ENCODE assay signal across 23 cellular contexts in the genomic region with DNA sequence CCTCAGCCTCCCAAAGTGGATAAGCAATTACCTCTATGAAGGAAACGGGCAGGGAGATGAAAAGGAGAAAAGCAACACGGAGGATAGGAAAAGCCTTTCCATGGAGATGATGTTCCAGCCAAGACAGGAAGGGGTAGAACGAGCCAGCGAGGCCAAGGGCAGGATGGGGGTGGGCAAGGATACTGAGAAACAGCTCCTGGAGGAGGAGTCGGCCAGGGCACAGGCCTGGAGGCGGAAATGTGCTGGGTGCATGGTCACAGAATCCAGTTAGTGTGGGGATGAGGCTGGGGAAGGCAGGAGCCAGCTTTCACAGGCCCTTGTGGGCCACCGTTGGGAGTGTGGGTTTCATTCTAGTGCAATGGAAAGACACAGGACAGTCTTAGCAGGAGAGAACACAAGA.
DNase-seq lines count a peak whose midpoint lies in the region; ATAC-seq and TF ChIP-seq lines count a peak whose summit lies in the region.
"Had no signal": no experiment of that assay in that cellular context is flagged by ENCODE, and none has a peak within 500 bp of the region (broad histone marks: within the 10 kb centered on the region; RNA-seq: fewer than 3 reads in every experiment).

No MANE protein-coding gene starts in this region.

- H3K27me3 ChIP-seq in GM23248 (replicated peaks; ENCODE audit: insufficient read depth) (no peaks in the 10 kb centered on the region), muscle layer of colon (ENCODE audit: control insufficient read depth in 1 of 2, insufficient read depth in 2 of 2, low read length in 2 of 2) (no peaks in the 10 kb centered on the region), stomach (no peaks in the 10 kb centered on the region)
- H3K27me3 ChIP-seq in CD8-positive, alpha-beta memory T cell (ENCODE audit: insufficient read depth, low read length, poor library complexity, severe bottlenecking): no peaks in the 10 kb centered on the region
- H3K27me3 ChIP-seq: ovary had no signal

- H3F3A ChIP-seq in GM23248 (ENCODE audit: insufficient read depth): peaks cover 22% of the 10 kb centered on the region; the same call in 1 of the 2 replicates

- in situ Hi-C loops in GM23248 (cut with MboI): no loop called here

- H3K4me1 Mint-ChIP-seq in activated T-helper 1 cell treated with anti-CD3 and anti-CD28 coated beads, Interleukin-12 subunit alpha, Interleukin-12 subunit beta, Interleukin-2, Interleukin-4 antibody, amounts not matched to agents 30 ng/mL and 10 ng/mL and 1 ng/mL, durations not matched to agents 14 hours and 24 hours and 36 hours (ENCODE audit: low read depth): peaks cover 7% of the 10 kb centered on the region
- peaks cover 44% of the 10 kb centered on the region for H3K4me1 Mint-ChIP-seq in stimulated activated effector memory CD8-positive, alpha-beta T cell treated with anti-CD3 and anti-CD28 coated beads, Interleukin-12 subunit alpha, Interleukin-12 subunit beta, amount 100 ng/mL, for 72 hours
- peaks cover 6 to 8% (median 7%) of the 10 kb centered on the region in 3 donors for H3K4me1 Mint-ChIP-seq in CD8-positive, alpha-beta memory T cell

- ATAC-seq in stimulated activated effector memory CD8-positive, alpha-beta T cell treated with anti-CD3 and anti-CD28 coated beads, Interleukin-12 subunit alpha, Interleukin-12 subunit beta, amount 100 ng/mL, for 72 hours: no peak
- ATAC-seq in HG03520 (IDR thresholded peaks at IDR 0.05; ENCODE audit: unreplicated experiment): no peak
- ATAC-seq: activated CD8-positive, alpha-beta T cell treated with anti-CD3 and anti-CD28 coated beads for 36 hours; left ventricle myocardium superior; natural killer cell treated with Interleukin-12 subunit alpha and Interleukin-12 subunit beta and Interleukin-15 and Interleukin-18, amount 100 ng/mL, for 72 hours had no signal

- CTCF ChIA-PET in GM10248 (lab: Yijun Ruan, JAX): no interaction called here
- CTCF ChIA-PET in CD8-positive, alpha-beta memory T cell (lab: Charles Lee): no interaction called here

- no peaks in the 10 kb centered on the region for H4K20me1 ChIP-seq in GM23248 (ENCODE audit: insufficient read depth)

- no peak for DNase-seq in GM23248
- DNase-seq in activated T-helper 1 cell treated with anti-CD3 and anti-CD28 coated beads, Interleukin-12 subunit alpha, Interleukin-12 subunit beta, Interleukin-2, Interleukin-4 antibody, amounts not matched to agents 30 ng/mL and 10 ng/mL and 1 ng/mL, durations not matched to agents 14 hours and 24 hours and 36 hours (ENCODE audit: low spot score): no peak
- DNase-seq in stimulated activated effector memory CD8-positive, alpha-beta T cell treated with anti-CD3 and anti-CD28 coated beads, Interleukin-12 subunit alpha, Interleukin-12 subunit beta, amount 100 ng/mL, for 72 hours (ENCODE audit: low spot score in 2 of 2): no peak
- no peak for DNase-seq in stomach
- DNase-seq in GM10248 (ENCODE audit: extremely low spot score): no peak
- no peak for DNase-seq in CD8-positive, alpha-beta memory T cell
- DNase-seq: activated CD4-positive, alpha-beta T cell treated with anti-CD3 and anti-CD28 coated beads for 1 hour; activated CD8-positive, alpha-beta T cell treated with anti-CD3 and anti-CD28 coated beads for 36 hours; activated gamma-delta T cell; H7; islet precursor cell; left ventricle myocardium superior; NCI-H1436 treated with DMSO at 0.1 percent for 48 hours; NCI-H446 treated with DMSO at 0.1 percent for 48 hours; ovary; stimulated activated CD4-positive, alpha-beta T cell treated with anti-CD3 and anti-CD28 coated beads, Interleukin-2, amount 100 ng/mL, for 48 hours had no signal

- no peak overlapping the region for H3K4me3 Mint-ChIP-seq in activated T-helper 1 cell treated with anti-CD3 and anti-CD28 coated beads, Interleukin-12 subunit alpha, Interleukin-12 subunit beta, Interleukin-2, Interleukin-4 antibody, amounts not matched to agents 30 ng/mL and 10 ng/mL and 1 ng/mL, durations not matched to agents 14 hours and 24 hours and 36 hours
- H3K4me3 Mint-ChIP-seq in stimulated activated effector memory CD8-positive, alpha-beta T cell treated with anti-CD3 and anti-CD28 coated beads, Interleukin-12 subunit alpha, Interleukin-12 subunit beta, amount 100 ng/mL, for 72 hours: no peak overlapping the region
- H3K4me3 Mint-ChIP-seq in CD8-positive, alpha-beta memory T cell: no peak overlapping the region
- H3K4me3 Mint-ChIP-seq: activated CD8-positive, alpha-beta T cell treated with anti-CD3 and anti-CD28 coated beads for 36 hours; natural killer cell treated with Interleukin-12 subunit alpha and Interleukin-12 subunit beta and Interleukin-15 and Interleukin-18, amount 100 ng/mL, for 72 hours; T-helper 1 cell treated with Interleukin-12 subunit alpha and Interleukin-12 subunit beta and Interleukin-4 antibody, amounts not matched to agents 30 μg/mL and 1 μg/mL, for 36 hours had no signal

- no peak overlapping the region for H2AFZ ChIP-seq in GM23248

- POLR2A ChIA-PET in GM10248 (lab: Yijun Ruan, JAX): no interaction called here
- POLR2A ChIA-PET in CD8-positive, alpha-beta memory T cell (lab: Charles Lee): no interaction called here

- no peaks in the 10 kb centered on the region for H3K36me3 Mint-ChIP-seq in activated T-helper 1 cell treated with anti-CD3 and anti-CD28 coated beads, Interleukin-12 subunit alpha, Interleukin-12 subunit beta, Interleukin-2, Interleukin-4 antibody, amounts not matched to agents 30 ng/mL and 10 ng/mL and 1 ng/mL, durations not matched to agents 14 hours and 24 hours and 36 hours (ENCODE audit: low read depth)
- H3K36me3 Mint-ChIP-seq in stimulated activated effector memory CD8-positive, alpha-beta T cell treated with anti-CD3 and anti-CD28 coated beads, Interleukin-12 subunit alpha, Interleukin-12 subunit beta, amount 100 ng/mL, for 72 hours: peaks cover 5% of the 10 kb centered on the region
- peaks cover 3 to 16% (median 13%) of the 10 kb centered on the region in 3 donors for H3K36me3 Mint-ChIP-seq in CD8-positive, alpha-beta memory T cell

- H3K9me3 Mint-ChIP-seq in activated T-helper 1 cell treated with anti-CD3 and anti-CD28 coated beads, Interleukin-12 subunit alpha, Interleukin-12 subunit beta, Interleukin-2, Interleukin-4 antibody, amounts not matched to agents 30 ng/mL and 10 ng/mL and 1 ng/mL, durations not matched to agents 14 hours and 24 hours and 36 hours: peaks cover 6% of the 10 kb centered on the region
- no peaks in the 10 kb centered on the region for H3K9me3 Mint-ChIP-seq in stimulated activated effector memory CD8-positive, alpha-beta T cell treated with anti-CD3 and anti-CD28 coated beads, Interleukin-12 subunit alpha, Interleukin-12 subunit beta, amount 100 ng/mL, for 72 hours
- H3K9me3 Mint-ChIP-seq in CD8-positive, alpha-beta memory T cell: no peaks in the 10 kb centered on the region

- no peak overlapping the region for H3K9ac ChIP-seq in GM23248
- H3K9ac ChIP-seq in muscle layer of colon (ENCODE audit: low read length): no peak overlapping the region
- H3K9ac ChIP-seq: KMS-11 had no signal

- H3K79me2 ChIP-seq in GM23248 (ENCODE audit: insufficient read depth): peaks cover 51% of the 10 kb centered on the region; the same call in 1 of the 2 replicates

- no peak for TF ChIP-seq POLR2A in stomach (IDR thresholded peaks at IDR 0.05)

- H3K4me3 ChIP-seq in GM23248: no peak overlapping the region
- H3K4me3 ChIP-seq in muscle layer of colon (ENCODE audit: low read depth in 1 of 2, low read length in 2 of 2): no peak overlapping the region
- no peak overlapping the region for H3K4me3 ChIP-seq in stomach
- no peak overlapping the region for H3K4me3 ChIP-seq in CD8-positive, alpha-beta memory T cell (ENCODE audit: low read length)
- H3K4me3 ChIP-seq: ovary had no signal

- H3K27ac Mint-ChIP-seq in activated T-helper 1 cell treated with anti-CD3 and anti-CD28 coated beads, Interleukin-12 subunit alpha, Interleukin-12 subunit beta, Interleukin-2, Interleukin-4 antibody, amounts not matched to agents 30 ng/mL and 10 ng/mL and 1 ng/mL, durations not matched to agents 14 hours and 24 hours and 36 hours: peak overlapping the region; percentile 44
- peak overlapping the region; percentile 4 for H3K27ac Mint-ChIP-seq in stimulated activated effector memory CD8-positive, alpha-beta T cell treated with anti-CD3 and anti-CD28 coated beads, Interleukin-12 subunit alpha, Interleukin-12 subunit beta, amount 100 ng/mL, for 72 hours
- H3K27ac Mint-ChIP-seq in CD8-positive, alpha-beta memory T cell: peak overlapping the region in 1 of 8 donors; percentile 89
- H3K27ac Mint-ChIP-seq: activated CD8-positive, alpha-beta T cell treated with anti-CD3 and anti-CD28 coated beads for 36 hours; T-helper 1 cell treated with Interleukin-12 subunit alpha and Interleukin-12 subunit beta and Interleukin-4 antibody, amounts not matched to agents 30 μg/mL and 1 μg/mL, for 36 hours had no signal

- TF ChIP-seq CTCF in stomach (IDR thresholded peaks at IDR 0.05) (no peak), GM10248 (IDR thresholded peaks at IDR 0.05; ENCODE audit: control extremely low read depth, extremely low read depth, low read depth, missing control alignments) (no peak)

- 91% methylated on average over 7 of the region's 7 CpGs for WGBS in GM23248 (ENCODE audit: low coverage in 1 of 2, low lambda C conversion rate in 2 of 2, missing lambda C conversion rate in 2 of 2), 2 experiments
- 88 to 95% (median 91%) methylated on average over 7 of the region's 7 CpGs for WGBS in stomach, 5 donors

- no peak for TF ChIP-seq EP300 in stomach (IDR thresholded peaks at IDR 0.05)

- H3K4me2 ChIP-seq in GM23248 (ENCODE audit: unreplicated experiment): no peak overlapping the region
- H3K4me2 ChIP-seq: KMS-11 had no signal

- H3K9me3 ChIP-seq in GM23248 (ENCODE audit: low read depth) (no peaks in the 10 kb centered on the region), muscle layer of colon (ENCODE audit: low read length) (no peaks in the 10 kb centered on the region), stomach (no peaks in the 10 kb centered on the region)
- H3K9me3 ChIP-seq in CD8-positive, alpha-beta memory T cell (ENCODE audit: low read length): no peaks in the 10 kb centered on the region
- H3K9me3 ChIP-seq: ovary had no signal

- peak overlapping the region; percentile 19; the same call in 1 of the 2 replicates for H3K27ac ChIP-seq in GM23248
- peak overlapping the region; percentile 81 for H3K27ac ChIP-seq in muscle layer of colon (ENCODE audit: low read depth, low read length)
- H3K27ac ChIP-seq in stomach: peak overlapping the region in 2 of 5 donors; percentile 13 to 34
- H3K27ac ChIP-seq in CD8-positive, alpha-beta memory T cell (ENCODE audit: low read depth, low read length): no peak overlapping the region
- H3K27ac ChIP-seq: C4-2B, KMS-11, ovary, RWPE1 had no signal

- intact Hi-C loops in activated T-helper 1 cell treated with anti-CD3 and anti-CD28 coated beads, Interleukin-12 subunit alpha, Interleukin-12 subunit beta, Interleukin-2, Interleukin-4 antibody, amounts not matched to agents 30 ng/mL and 10 ng/mL and 1 ng/mL, durations not matched to agents 14 hours and 24 hours and 36 hours (cut with micrococcal nuclease): no loop called here
- intact Hi-C loops in stomach (cut with DNase I; ENCODE audit: low total_unique reads): loop anchor here (10.0 kb wide), 1 partner anchor 813 kb away; a partner anchor contains a TSS

- H3K36me3 ChIP-seq in GM23248 (ENCODE audit: low read depth) (no peaks in the 10 kb centered on the region), muscle layer of colon (ENCODE audit: insufficient read depth, low read length) (no peaks in the 10 kb centered on the region), stomach (no peaks in the 10 kb centered on the region)
- no peaks in the 10 kb centered on the region for H3K36me3 ChIP-seq in CD8-positive, alpha-beta memory T cell (ENCODE audit: insufficient read depth, low read length)
- H3K36me3 ChIP-seq: ovary had no signal

- H3K4me1 ChIP-seq in GM23248 (ENCODE audit: insufficient read depth): peaks cover 27% of the 10 kb centered on the region
- peaks cover 70% of the 10 kb centered on the region for H3K4me1 ChIP-seq in muscle layer of colon (ENCODE audit: insufficient read depth, low read length)
- H3K4me1 ChIP-seq in stomach: peaks cover 0 to 35% (median 12%) of the 10 kb centered on the region in 4 donors
- H3K4me1 ChIP-seq in CD8-positive, alpha-beta memory T cell (ENCODE audit: insufficient read depth, low read length): no peaks in the 10 kb centered on the region

- no peaks in the 10 kb centered on the region for H3K9me2 ChIP-seq in GM23248 (ENCODE audit: insufficient read depth)

- peaks cover 7% of the 10 kb centered on the region for H3K27me3 Mint-ChIP-seq in activated T-helper 1 cell treated with anti-CD3 and anti-CD28 coated beads, Interleukin-12 subunit alpha, Interleukin-12 subunit beta, Interleukin-2, Interleukin-4 antibody, amounts not matched to agents 30 ng/mL and 10 ng/mL and 1 ng/mL, durations not matched to agents 14 hours and 24 hours and 36 hours (ENCODE audit: insufficient read depth)
- peaks cover 0 to 3% of the 10 kb centered on the region in 2 donors for H3K27me3 Mint-ChIP-seq in CD8-positive, alpha-beta memory T cell
- H3K27me3 Mint-ChIP-seq: activated CD8-positive, alpha-beta T cell treated with anti-CD3 and anti-CD28 coated beads for 36 hours; natural killer cell treated with Interleukin-12 subunit alpha and Interleukin-12 subunit beta and Interleukin-15 and Interleukin-18, amount 100 ng/mL, for 72 hours had no signal
